1 cellular context compared by ENCODE assay signal in the genomic region with DNA sequence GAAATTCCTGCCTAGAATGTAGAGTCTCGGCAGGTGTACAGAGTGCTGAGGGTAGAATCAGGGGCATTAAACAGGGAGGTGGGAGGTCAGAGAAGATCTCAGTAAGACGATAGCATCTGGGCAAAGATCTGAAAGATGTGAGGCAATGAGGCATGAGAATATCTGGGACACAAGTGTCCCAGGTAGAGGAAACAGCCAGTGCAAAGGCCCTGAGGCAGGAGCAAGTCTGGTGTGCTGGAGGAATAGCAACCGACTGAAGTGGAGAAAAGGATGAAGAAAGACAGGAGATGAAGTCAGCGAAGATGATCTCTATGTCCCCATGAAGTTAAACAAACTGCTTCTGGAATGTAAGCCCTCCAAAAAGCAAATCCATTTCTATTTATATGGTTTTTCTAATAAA.
TF ChIP-seq lines count a peak whose summit lies in the region.

No MANE protein-coding gene starts in this region.

TF ChIP-seq in SK-N-SH treated with all-trans-retinoic acid at 6 μM for 48 hours, 23 proteins besides CTCF, POLR2A, EP300 and RAD21 (continued from another document):
- TF ChIP-seq ZC3H10 (CRISPR knock-in tag; IDR thresholded peaks at IDR 0.05) (no peak), ZFP3 (CRISPR knock-in tag; IDR thresholded peaks at IDR 0.05) (no peak), ISL1 (CRISPR knock-in tag; IDR thresholded peaks at IDR 0.05) (no peak), GLIS3 (CRISPR knock-in tag; IDR thresholded peaks at IDR 0.05) (no peak), TOX (CRISPR knock-in tag; IDR thresholded peaks at IDR 0.05; ENCODE audit: borderline replicate concordance) (no peak), CSDC2 (CRISPR knock-in tag; IDR thresholded peaks at IDR 0.05) (no peak), TCF4 (CRISPR knock-in tag; IDR thresholded peaks at IDR 0.05; ENCODE audit: borderline replicate concordance) (no peak), ZNF8 (CRISPR knock-in tag; IDR thresholded peaks at IDR 0.05) (no peak), SNAI2 (CRISPR knock-in tag; IDR thresholded peaks at IDR 0.05) (no peak), ZNF70 (CRISPR knock-in tag; IDR thresholded peaks at IDR 0.05) (no peak), ARNTL (CRISPR knock-in tag; IDR thresholded peaks at IDR 0.05; ENCODE audit: borderline replicate concordance, low read depth) (no peak)
- TF ChIP-seq, protein P1, sequence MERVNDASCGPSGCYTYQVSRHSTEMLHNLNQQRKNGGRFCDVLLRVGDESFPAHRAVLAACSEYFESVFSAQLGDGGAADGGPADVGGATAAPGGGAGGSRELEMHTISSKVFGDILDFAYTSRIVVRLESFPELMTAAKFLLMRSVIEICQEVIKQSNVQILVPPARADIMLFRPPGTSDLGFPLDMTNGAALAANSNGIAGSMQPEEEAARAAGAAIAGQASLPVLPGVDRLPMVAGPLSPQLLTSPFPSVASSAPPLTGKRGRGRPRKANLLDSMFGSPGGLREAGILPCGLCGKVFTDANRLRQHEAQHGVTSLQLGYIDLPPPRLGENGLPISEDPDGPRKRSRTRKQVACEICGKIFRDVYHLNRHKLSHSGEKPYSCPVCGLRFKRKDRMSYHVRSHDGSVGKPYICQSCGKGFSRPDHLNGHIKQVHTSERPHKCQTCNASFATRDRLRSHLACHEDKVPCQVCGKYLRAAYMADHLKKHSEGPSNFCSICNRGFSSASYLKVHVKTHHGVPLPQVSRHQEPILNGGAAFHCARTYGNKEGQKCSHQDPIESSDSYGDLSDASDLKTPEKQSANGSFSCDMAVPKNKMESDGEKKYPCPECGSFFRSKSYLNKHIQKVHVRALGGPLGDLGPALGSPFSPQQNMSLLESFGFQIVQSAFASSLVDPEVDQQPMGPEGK (CRISPR knock-in tag; IDR thresholded peaks at IDR 0.05; ENCODE audit: borderline replicate concordance) = no peak
- TF ChIP-seq, protein P2, sequence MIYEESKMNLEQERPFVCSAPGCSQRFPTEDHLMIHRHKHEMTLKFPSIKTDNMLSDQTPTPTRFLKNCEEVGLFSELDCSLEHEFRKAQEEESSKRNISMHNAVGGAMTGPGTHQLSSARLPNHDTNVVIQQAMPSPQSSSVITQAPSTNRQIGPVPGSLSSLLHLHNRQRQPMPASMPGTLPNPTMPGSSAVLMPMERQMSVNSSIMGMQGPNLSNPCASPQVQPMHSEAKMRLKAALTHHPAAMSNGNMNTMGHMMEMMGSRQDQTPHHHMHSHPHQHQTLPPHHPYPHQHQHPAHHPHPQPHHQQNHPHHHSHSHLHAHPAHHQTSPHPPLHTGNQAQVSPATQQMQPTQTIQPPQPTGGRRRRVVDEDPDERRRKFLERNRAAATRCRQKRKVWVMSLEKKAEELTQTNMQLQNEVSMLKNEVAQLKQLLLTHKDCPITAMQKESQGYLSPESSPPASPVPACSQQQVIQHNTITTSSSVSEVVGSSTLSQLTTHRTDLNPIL (CRISPR knock-in tag; IDR thresholded peaks at IDR 0.05; ENCODE audit: low read depth) = no peak
- TF ChIP-seq, protein P3, sequence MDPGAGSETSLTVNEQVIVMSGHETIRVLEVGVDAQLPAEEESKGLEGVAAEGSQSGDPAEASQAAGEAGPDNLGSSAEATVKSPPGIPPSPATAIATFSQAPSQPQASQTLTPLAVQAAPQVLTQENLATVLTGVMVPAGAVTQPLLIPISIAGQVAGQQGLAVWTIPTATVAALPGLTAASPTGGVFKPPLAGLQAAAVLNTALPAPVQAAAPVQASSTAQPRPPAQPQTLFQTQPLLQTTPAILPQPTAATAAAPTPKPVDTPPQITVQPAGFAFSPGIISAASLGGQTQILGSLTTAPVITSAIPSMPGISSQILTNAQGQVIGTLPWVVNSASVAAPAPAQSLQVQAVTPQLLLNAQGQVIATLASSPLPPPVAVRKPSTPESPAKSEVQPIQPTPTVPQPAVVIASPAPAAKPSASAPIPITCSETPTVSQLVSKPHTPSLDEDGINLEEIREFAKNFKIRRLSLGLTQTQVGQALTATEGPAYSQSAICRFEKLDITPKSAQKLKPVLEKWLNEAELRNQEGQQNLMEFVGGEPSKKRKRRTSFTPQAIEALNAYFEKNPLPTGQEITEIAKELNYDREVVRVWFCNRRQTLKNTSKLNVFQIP (CRISPR knock-in tag; IDR thresholded peaks at IDR 0.05; ENCODE audit: borderline replicate concordance, low read depth) = no peak
